Comparison of ENCODE assay signal across 8 cellular contexts in genomic region chr22:46066691-46067090, GRCh38.
DNase-seq lines count a peak whose midpoint lies in the region; ATAC-seq, FAIRE-seq and TF ChIP-seq lines count a peak whose summit lies in the region.
"Had no signal": no experiment of that assay in that cellular context is flagged by ENCODE, and none has a peak within 500 bp of the region (broad histone marks: within the 10 kb centered on the region; RNA-seq: fewer than 3 reads in every experiment).

No MANE protein-coding gene starts in this region.

- no peak for TF ChIP-seq POLR2A in Peyer's patch (IDR thresholded peaks at IDR 0.05)

- H3K27ac ChIP-seq in Peyer's patch (peak overlapping the region; percentile 40 to 100 (median 100)), skeletal muscle tissue (ENCODE audit: low read depth, low read length) (peak overlapping the region; percentile 98)

- H3K9ac ChIP-seq in skeletal muscle tissue (ENCODE audit: low read depth in 1 of 3, low read length in 3 of 3), result peak overlapping the region; percentile 95 to 99 (median 97)

- H3K4me3 ChIP-seq in HFF-Myc (replicated peaks; ENCODE audit: low read depth, low read length), result peak overlapping the region; percentile 56
- H3K4me3 ChIP-seq in Peyer's patch, result peak overlapping the region in 2 of 4 donors; percentile 22 to 35
- H3K4me3 ChIP-seq in skeletal muscle tissue (ENCODE audit: low read length in 3 of 3), result peak overlapping the region; percentile 23 to 75 (median 54)

- no peak for ATAC-seq in HG03460 (IDR thresholded peaks at IDR 0.05; ENCODE audit: unreplicated experiment)
- ATAC-seq: stimulated activated effector memory CD8-positive, alpha-beta T cell treated with anti-CD3 and anti-CD28 coated beads, Interleukin-12 subunit alpha, Interleukin-12 subunit beta, amount 100 ng/mL, for 72 hours had no signal

- FAIRE-seq in frontal cortex (lab: Jason Lieb, UNC), result no peak

- DNase-seq in HFF-Myc (ENCODE audit: extremely low read depth, low read depth), result no peak
- peak in 2 of 3 donors; percentile 47 to 48 for DNase-seq in Peyer's patch
- DNase-seq in fibroblast of peridontal ligament (ENCODE audit: extremely low read depth), result peak; percentile 78
- no peak for DNase-seq in glomerular visceral epithelial cell (ENCODE audit: extremely low spot score)
- DNase-seq in frontal cortex (ENCODE audit: low spot score in 2 of 2), result no peak

- H3K4me1 ChIP-seq in Peyer's patch (peaks cover 0 to 37% (median 8%) of the 10 kb centered on the region in 4 donors), skeletal muscle tissue (ENCODE audit: control insufficient read depth in 3 of 3, insufficient read depth in 3 of 3, low read length in 3 of 3) (peaks cover 57 to 74% (median 66%) of the 10 kb centered on the region in 3 donors)

- TF ChIP-seq CTCF in HFF-Myc (IDR thresholded peaks at IDR 0.05; ENCODE audit: low read depth, low read length, missing control alignments), result no peak
- no peak for TF ChIP-seq CTCF in Peyer's patch (IDR thresholded peaks at IDR 0.05)

- H3K27me3 ChIP-seq in Peyer's patch (no peaks in the 10 kb centered on the region), skeletal muscle tissue (ENCODE audit: control insufficient read depth in 3 of 3, insufficient read depth in 3 of 3, low read length in 3 of 3) (no peaks in the 10 kb centered on the region)

- H3K36me3 ChIP-seq in Peyer's patch, result no peaks in the 10 kb centered on the region
- H3K36me3 ChIP-seq in skeletal muscle tissue (ENCODE audit: control insufficient read depth in 3 of 3, insufficient read depth in 3 of 3, low read length in 3 of 3), result no peaks in the 10 kb centered on the region

- no peaks in the 10 kb centered on the region for H3K9me3 ChIP-seq in Peyer's patch
- H3K9me3 ChIP-seq in skeletal muscle tissue (ENCODE audit: control insufficient read depth in 3 of 3, low read length in 3 of 3), result no peaks in the 10 kb centered on the region

Comparison
In these comparisons a context has a peak if more than half of its experiments do, and no peak if none do; other contexts are left out.
1. DNase-seq: peak in Peyer's patch (2 of 3) and fibroblast of peridontal ligament (single experiment); none in HFF-Myc (single experiment), glomerular visceral epithelial cell (single experiment) and frontal cortex (0 of 2).